1 cellular context compared by ENCODE assay signal in genomic region chr3:134457331-134458125, GRCh38.
TF ChIP-seq lines count a peak whose summit lies in the region.

No MANE protein-coding gene starts in this region.

TF ChIP-seq in SK-N-SH, 30 proteins besides CTCF, POLR2A, EP300 and RAD21:
- TF ChIP-seq ELF1 (IDR thresholded peaks at IDR 0.05), result no peak
- TF ChIP-seq GABPA (IDR thresholded peaks at IDR 0.05; ENCODE audit: low read depth), result no peak
- no peak for TF ChIP-seq USF2 (IDR thresholded peaks at IDR 0.05; ENCODE audit: borderline replicate concordance, low read depth, low read length)
- TF ChIP-seq TAF1 (IDR thresholded peaks at IDR 0.05; ENCODE audit: borderline replicate concordance, low read depth, low read length), result no peak
- TF ChIP-seq USF1 (IDR thresholded peaks at IDR 0.05; ENCODE audit: borderline replicate concordance, low read depth), result no peak
- TF ChIP-seq FOXJ3 (CRISPR knock-in tag; IDR thresholded peaks at IDR 0.05), result no peak
- TF ChIP-seq SIN3A (IDR thresholded peaks at IDR 0.05; ENCODE audit: borderline replicate concordance, low read depth, low read length), result no peak
- TF ChIP-seq TEAD4 (IDR thresholded peaks at IDR 0.05; ENCODE audit: borderline replicate concordance, insufficient read depth), result no peak
- no peak for TF ChIP-seq REST (IDR thresholded peaks at IDR 0.05; ENCODE audit: low read depth, low read length)
- no peak for TF ChIP-seq NFIC (IDR thresholded peaks at IDR 0.05; ENCODE audit: borderline replicate concordance)
- TF ChIP-seq SMC3 (IDR thresholded peaks at IDR 0.05; ENCODE audit: low read depth, low read length), result no peak
- no peak for TF ChIP-seq EZH2phosphoT487 (IDR thresholded peaks at IDR 0.05; ENCODE audit: borderline replicate concordance, low read depth)
- no peak for TF ChIP-seq MEF2A (IDR thresholded peaks at IDR 0.05; ENCODE audit: borderline replicate concordance, low read depth)
- no peak for TF ChIP-seq RXRA (IDR thresholded peaks at IDR 0.05; ENCODE audit: borderline replicate concordance, low read depth)
- TF ChIP-seq ZBTB33 (IDR thresholded peaks at IDR 0.05; ENCODE audit: borderline replicate concordance, low read depth), result no peak
- no peak for TF ChIP-seq CHD2 (IDR thresholded peaks at IDR 0.05; ENCODE audit: low read length, partially characterized antibody)
- no peak for TF ChIP-seq JUND (IDR thresholded peaks at IDR 0.05)
- no peak for TF ChIP-seq FOSL2 (IDR thresholded peaks at IDR 0.05; ENCODE audit: borderline replicate concordance, low read depth)
